Comparison of ENCODE assay signal across 25 cellular contexts in genomic region chr4:173482330-173482931, GRCh38. TPM values are rescaled to one million over a fixed set of nuclear protein-coding genes. Genes with fewer than 3 reads are reported as not detected.
DNase-seq lines count a peak whose midpoint lies in the region; ATAC-seq, FAIRE-seq and TF ChIP-seq lines count a peak whose summit lies in the region.
"Had no signal": no experiment of that assay in that cellular context is flagged by ENCODE, and none has a peak within 500 bp of the region (broad histone marks: within the 10 kb centered on the region; RNA-seq: fewer than 3 reads in every experiment).

No MANE protein-coding gene starts in this region.

- intact Hi-C loops in activated CD8-positive, alpha-beta T cell treated with anti-CD3 and anti-CD28 coated beads for 36 hours (cut with micrococcal nuclease), result no loop called here

- POLR2A ChIA-PET in activated CD8-positive, alpha-beta T cell treated with anti-CD3 and anti-CD28 coated beads for 36 hours (lab: Charles Lee), result no interaction called here

- H3K27ac Mint-ChIP-seq in activated T-cell treated with anti-CD3 and anti-CD28 coated beads, Interleukin-2, amount 50 U/mL, for 72 hours, result no peak overlapping the region
- H3K27ac Mint-ChIP-seq in activated CD8-positive, alpha-beta T cell treated with anti-CD3 and anti-CD28 coated beads for 36 hours, result no peak overlapping the region
- H3K27ac Mint-ChIP-seq: CD4-positive, alpha-beta T cell; H9; HFFc6 had no signal

- no peak overlapping the region for H3K4me3 Mint-ChIP-seq in activated T-cell treated with anti-CD3 and anti-CD28 coated beads, Interleukin-2, amount 50 U/mL, for 72 hours
- H3K4me3 Mint-ChIP-seq in activated T-cell treated with anti-CD3 and anti-CD28 coated beads, Interleukin-2, amount 50 U/mL, for 4 hours, result no peak overlapping the region
- no peak overlapping the region for H3K4me3 Mint-ChIP-seq in activated CD8-positive, alpha-beta T cell treated with anti-CD3 and anti-CD28 coated beads for 36 hours
- H3K4me3 Mint-ChIP-seq: CD4-positive, alpha-beta T cell; H9; HFFc6 had no signal

- no peak for DNase-seq in activated T-cell treated with anti-CD3 and anti-CD28 coated beads, Interleukin-2, amount 50 U/mL, for 72 hours
- no peak for DNase-seq in activated T-cell treated with anti-CD3 and anti-CD28 coated beads, Interleukin-2, amount 50 U/mL, for 4 hours
- DNase-seq in GM19239 (ENCODE audit: insufficient read length, low spot score), result no peak
- no peak for DNase-seq in activated CD8-positive, alpha-beta T cell treated with anti-CD3 and anti-CD28 coated beads for 36 hours
- peak; percentile 21 for DNase-seq in myocyte (ENCODE audit: low read depth)
- no peak for DNase-seq in activated CD4-positive, alpha-beta T cell treated with anti-CD3 and anti-CD28 coated beads for 1 hour
- no peak for DNase-seq in NCI-H774 (lab: John Stamatoyannopoulos, UW)
- DNase-seq: AML-193; CD4-positive, alpha-beta T cell; H9; HFFc6; IMR-90; MV-4-11; NCI-H1105; NCI-H1436 treated with DMSO at 0.1 percent for 48 hours; NCI-H187 treated with DMSO at 0.1 percent for 48 hours; NCI-H446; NCI-H524 treated with DMSO at 0.1 percent for 48 hours; NCI-H82; SHP77 treated with DMSO at 0.1 percent for 48 hours had no signal

- CTCF ChIA-PET in activated CD8-positive, alpha-beta T cell treated with anti-CD3 and anti-CD28 coated beads for 36 hours (lab: Charles Lee), result interaction anchor here (2.1 kb wide), 1 partner anchor 12 kb away, joined by 7 read pairs; no protein-coding TSS in a partner anchor

- FAIRE-seq in GM19239 (lab: Jason Lieb, UNC), result peak; percentile 48
- FAIRE-seq: D721Med, GM18507 had no signal

- H3K4me1 Mint-ChIP-seq in activated T-cell treated with anti-CD3 and anti-CD28 coated beads, Interleukin-2, amount 50 U/mL, for 72 hours (ENCODE audit: low read depth), result no peaks in the 10 kb centered on the region
- H3K4me1 Mint-ChIP-seq in activated T-cell treated with anti-CD3 and anti-CD28 coated beads, Interleukin-2, amount 50 U/mL, for 4 hours (ENCODE audit: low read depth), result no peaks in the 10 kb centered on the region
- no peaks in the 10 kb centered on the region for H3K4me1 Mint-ChIP-seq in activated CD8-positive, alpha-beta T cell treated with anti-CD3 and anti-CD28 coated beads for 36 hours (ENCODE audit: low read depth)
- H3K4me1 Mint-ChIP-seq: H9 had no signal

- peak; percentile 38 to 73 for ATAC-seq in activated T-cell treated with anti-CD3 and anti-CD28 coated beads, Interleukin-2, amount 50 U/mL, for 72 hours (replicated peaks in 1 of 2)
- ATAC-seq in activated T-cell treated with anti-CD3 and anti-CD28 coated beads, Interleukin-2, amount 50 U/mL, for 4 hours, result no peak
- ATAC-seq in activated CD8-positive, alpha-beta T cell treated with anti-CD3 and anti-CD28 coated beads for 36 hours, result peak; percentile 34
- no peak for ATAC-seq in HG02840 (IDR thresholded peaks at IDR 0.05; ENCODE audit: low FRiP score, unreplicated experiment)
- ATAC-seq: Panc1 had no signal

- no peaks in the 10 kb centered on the region for H3K36me3 Mint-ChIP-seq in activated T-cell treated with anti-CD3 and anti-CD28 coated beads, Interleukin-2, amount 50 U/mL, for 72 hours (ENCODE audit: insufficient read depth in 2 of 2)
- no peaks in the 10 kb centered on the region for H3K36me3 Mint-ChIP-seq in activated T-cell treated with anti-CD3 and anti-CD28 coated beads, Interleukin-2, amount 50 U/mL, for 4 hours (ENCODE audit: insufficient read depth)
- H3K36me3 Mint-ChIP-seq in activated CD8-positive, alpha-beta T cell treated with anti-CD3 and anti-CD28 coated beads for 36 hours (ENCODE audit: low read depth), result no peaks in the 10 kb centered on the region

- TF ChIP-seq CTCF in activated CD8-positive, alpha-beta T cell treated with anti-CD3 and anti-CD28 coated beads for 36 hours (IDR thresholded peaks at IDR 0.05), result no peak

- no peaks in the 10 kb centered on the region for H3K9me3 Mint-ChIP-seq in activated T-cell treated with anti-CD3 and anti-CD28 coated beads, Interleukin-2, amount 50 U/mL, for 72 hours
- H3K9me3 Mint-ChIP-seq in activated T-cell treated with anti-CD3 and anti-CD28 coated beads, Interleukin-2, amount 50 U/mL, for 4 hours, result no peaks in the 10 kb centered on the region
- no peaks in the 10 kb centered on the region for H3K9me3 Mint-ChIP-seq in activated CD8-positive, alpha-beta T cell treated with anti-CD3 and anti-CD28 coated beads for 36 hours
- H3K9me3 Mint-ChIP-seq: CD4-positive, alpha-beta T cell; HFFc6 had no signal

- no peaks in the 10 kb centered on the region for H3K27me3 Mint-ChIP-seq in activated T-cell treated with anti-CD3 and anti-CD28 coated beads, Interleukin-2, amount 50 U/mL, for 72 hours (ENCODE audit: low read depth)
- no peaks in the 10 kb centered on the region for H3K27me3 Mint-ChIP-seq in activated T-cell treated with anti-CD3 and anti-CD28 coated beads, Interleukin-2, amount 50 U/mL, for 4 hours (ENCODE audit: low read depth)
- H3K27me3 Mint-ChIP-seq in activated CD8-positive, alpha-beta T cell treated with anti-CD3 and anti-CD28 coated beads for 36 hours, result no peaks in the 10 kb centered on the region

RNA-seq across cellular contexts. Expression of gene HAND2, which starts 47.6 kb away (rescaled TPM):
- total RNA-seq in activated T-cell treated with anti-CD3 and anti-CD28 coated beads, Interleukin-2, amount 50 U/mL, for 72 hours, result not detected
- total RNA-seq in activated T-cell treated with anti-CD3 and anti-CD28 coated beads, Interleukin-2, amount 50 U/mL, for 4 hours, result not detected
- not detected for total RNA-seq in activated CD8-positive, alpha-beta T cell treated with anti-CD3 and anti-CD28 coated beads for 36 hours
- 0.11 TPM in 1 of 2 replicates, not detected in the other for total RNA-seq in myocyte
- not detected for polyA plus RNA-seq in myocyte (2012)
- total RNA-seq: CD4-positive, alpha-beta T cell; H9; OCI-LY7 had no signal

Comparison
In these comparisons a context has a peak if more than half of its experiments do, and no peak if none do; other contexts are left out.
1. ATAC-seq: peak in activated T-cell treated with anti-CD3 and anti-CD28 coated beads, Interleukin-2, amount 50 U/mL, for 72 hours (2 of 2) and activated CD8-positive, alpha-beta T cell treated with anti-CD3 and anti-CD28 coated beads for 36 hours (single experiment); none in activated T-cell treated with anti-CD3 and anti-CD28 coated beads, Interleukin-2, amount 50 U/mL, for 4 hours (0 of 2) and HG02840 (single experiment).